In genomic region chr4:85968945-85969830, GRCh38 we compare ENCODE assay signal across 8 cellular contexts.
DNase-seq lines count a peak whose midpoint lies in the region; ATAC-seq and TF ChIP-seq lines count a peak whose summit lies in the region.

No MANE protein-coding gene starts in this region.

- H3K27me3 Mint-ChIP-seq in Calu3 (ENCODE audit: unreplicated experiment) (no peaks in the 10 kb centered on the region), natural killer cell (ENCODE audit: low read depth in 2 of 2) (no peaks in the 10 kb centered on the region)

- TF ChIP-seq CTCF in LNCaP clone FGC (IDR thresholded peaks at IDR 0.05; ENCODE audit: control insufficient read depth, extremely low read depth, insufficient read depth) (peak; percentile 54), gastroesophageal sphincter (IDR thresholded peaks at IDR 0.05) (peak; percentile 48 to 67 (median 58)), gastrocnemius medialis (IDR thresholded peaks at IDR 0.05 in 4 of 5, conservative IDR thresholded peaks at IDR 0.05 in 1 of 5) (peak in 4 of 5 experiments; percentile 43 to 62 (median 50)), Calu3 (IDR thresholded peaks at IDR 0.05; ENCODE audit: unreplicated experiment) (no peak), natural killer cell (IDR thresholded peaks at IDR 0.05) (no peak)

- no peaks in the 10 kb centered on the region for H3K36me3 Mint-ChIP-seq in Calu3 (ENCODE audit: insufficient read depth, unreplicated experiment)
- no peaks in the 10 kb centered on the region for H3K36me3 Mint-ChIP-seq in natural killer cell

- no peak overlapping the region for H3K27ac Mint-ChIP-seq in Calu3 (ENCODE audit: unreplicated experiment)
- H3K27ac Mint-ChIP-seq in natural killer cell: no peak overlapping the region

- TF ChIP-seq POLR2A in gastroesophageal sphincter (IDR thresholded peaks at IDR 0.05) (no peak), gastrocnemius medialis (IDR thresholded peaks at IDR 0.05) (no peak)

- in situ Hi-C loops in gastrocnemius medialis (cut with MboI; ENCODE audit: low sequenced_read_pairs in 4 of 4): loop anchor here in 3 of 4 donors (5.0 to 25.0 kb wide), 4 partner anchors 172 to 824 kb away; no protein-coding TSS in a partner anchor

- H3K27me3 ChIP-seq in gastroesophageal sphincter (no peaks in the 10 kb centered on the region), gastrocnemius medialis (no peaks in the 10 kb centered on the region)

- H3K9me3 Mint-ChIP-seq in Calu3 (ENCODE audit: low read depth, unreplicated experiment) (no peaks in the 10 kb centered on the region), natural killer cell (peaks cover 4 to 6% of the 10 kb centered on the region in 2 donors)

- no peak for TF ChIP-seq EP300 in gastroesophageal sphincter (IDR thresholded peaks at IDR 0.05)

- no peak overlapping the region for H3K4me3 ChIP-seq in LNCaP clone FGC (ENCODE audit: low read depth, low read length)
- H3K4me3 ChIP-seq in gastroesophageal sphincter: no peak overlapping the region
- no peak overlapping the region for H3K4me3 ChIP-seq in gastrocnemius medialis

- H3K4me3 Mint-ChIP-seq in Calu3 (ENCODE audit: low read depth, unreplicated experiment): no peak overlapping the region
- H3K4me3 Mint-ChIP-seq in natural killer cell: no peak overlapping the region

- H3K4me1 Mint-ChIP-seq in Calu3 (ENCODE audit: low read depth, unreplicated experiment) (peaks cover 6% of the 10 kb centered on the region), natural killer cell (no peaks in the 10 kb centered on the region)

- 27 to 35% methylated on average over 3 of the region's 3 CpGs for WGBS in gastroesophageal sphincter (ENCODE audit: low coverage in 1 of 2), 2 donors

- intact Hi-C loops in gastrocnemius medialis (cut with DNase I; ENCODE audit: low total_unique reads): loop anchor here (2.0 to 10.0 kb wide), 3 partner anchors 144 to 212 kb away; no protein-coding TSS in a partner anchor
- intact Hi-C loops in Calu3 (cut with micrococcal nuclease; ENCODE audit: unreplicated experiment): loop anchor here (1.0 to 10.0 kb wide), 3 partner anchors 94 to 172 kb away; no protein-coding TSS in a partner anchor
- intact Hi-C loops in natural killer cell (cut with micrococcal nuclease): no loop called here

- H3K36me3 ChIP-seq in gastroesophageal sphincter: peaks cover 0 to 12% of the 10 kb centered on the region in 2 donors
- no peaks in the 10 kb centered on the region for H3K36me3 ChIP-seq in gastrocnemius medialis

- no peak overlapping the region for H3K27ac ChIP-seq in gastroesophageal sphincter
- no peak overlapping the region for H3K27ac ChIP-seq in gastrocnemius medialis

- CTCF ChIA-PET in Calu3 (lab: Charles Lee): interaction anchor here (1.0 to 3.7 kb wide), 3 partner anchors 39 to 172 kb away, joined by 3 to 47 read pairs (median 5); no protein-coding TSS in a partner anchor

- ATAC-seq in GM21360 (IDR thresholded peaks at IDR 0.05; ENCODE audit: unreplicated experiment) (peak; percentile 68), gastroesophageal sphincter (no peak), gastrocnemius medialis (peak; percentile 64 to 72), natural killer cell (no peak)

- no TSS peak for BruUV-seq in Calu3 (replicated peaks; lab: Mats Ljungman, UMichigan)

- H3K4me1 ChIP-seq in gastroesophageal sphincter (peaks cover 0 to 28% (median 6%) of the 10 kb centered on the region in 3 donors), gastrocnemius medialis (peaks cover 0 to 7% of the 10 kb centered on the region in 2 donors)

- H3K9me3 ChIP-seq in gastroesophageal sphincter: no peaks in the 10 kb centered on the region
- no peaks in the 10 kb centered on the region for H3K9me3 ChIP-seq in gastrocnemius medialis

- DNase-seq in COR-L47 (lab: John Stamatoyannopoulos, UW): peak; percentile 38
- DNase-seq in LNCaP clone FGC (ENCODE audit: low read depth): no peak
- peak; percentile 35 for DNase-seq in SK-N-DZ (ENCODE audit: low spot score)
- no peak for DNase-seq in gastrocnemius medialis
- DNase-seq in Calu3: no peak
- no peak for DNase-seq in natural killer cell

Comparison
In these comparisons a context has a peak if more than half of its experiments do, and no peak if none do; other contexts are left out.
1. DNase-seq: peak in COR-L47 (single experiment) and SK-N-DZ (single experiment); none in LNCaP clone FGC (single experiment), gastrocnemius medialis (0 of 2), Calu3 (single experiment) and natural killer cell (single experiment).
2. ATAC-seq: peak in GM21360 (single experiment) and gastrocnemius medialis (2 of 2); none in gastroesophageal sphincter (single experiment) and natural killer cell (0 of 3).
3. CTCF ChIP-seq: peak in LNCaP clone FGC (single experiment), gastroesophageal sphincter (4 of 4) and gastrocnemius medialis (4 of 5); none in Calu3 (single experiment) and natural killer cell (single experiment).